20 cellular contexts compared by ENCODE assay signal in genomic region chr4:115790812-115791211, GRCh38.
DNase-seq lines count a peak whose midpoint lies in the region; ATAC-seq and TF ChIP-seq lines count a peak whose summit lies in the region.
"Had no signal": no experiment of that assay in that cellular context is flagged by ENCODE, and none has a peak within 500 bp of the region (broad histone marks: within the 10 kb centered on the region; RNA-seq: fewer than 3 reads in every experiment).

No MANE protein-coding gene starts in this region.

- ATAC-seq in HG02870 (IDR thresholded peaks at IDR 0.05; ENCODE audit: unreplicated experiment): no peak
- no peak for ATAC-seq in activated T-cell treated with anti-CD3 and anti-CD28 coated beads, Interleukin-2, amount 50 U/mL, for 72 hours (replicated peaks in 1 of 2)
- no peak for ATAC-seq in GM18870 (IDR thresholded peaks at IDR 0.05; ENCODE audit: unreplicated experiment)
- ATAC-seq: HCT116, HepG2 had no signal

- no peaks in the 10 kb centered on the region for H3K9me3 ChIP-seq in BE2C

- no peaks in the 10 kb centered on the region for H3K36me3 Mint-ChIP-seq in neural crest cell (ENCODE audit: low read depth)
- H3K36me3 Mint-ChIP-seq in activated T-cell treated with anti-CD3 and anti-CD28 coated beads, Interleukin-2, amount 50 U/mL, for 72 hours (ENCODE audit: insufficient read depth in 2 of 2): no peaks in the 10 kb centered on the region

- DNase-seq in BE2C: no peak
- DNase-seq in LHCN-M2 (ENCODE audit: low read depth): peak; percentile 1
- no peak for DNase-seq in neural crest cell (ENCODE audit: low read depth, low spot score)
- no peak for DNase-seq in activated T-cell treated with anti-CD3 and anti-CD28 coated beads, Interleukin-2, amount 50 U/mL, for 72 hours
- DNase-seq in hippocampal formation (lab: John Stamatoyannopoulos, UW): no peak
- DNase-seq: 8988T; MV-4-11; NCI-H1436 treated with DMSO at 0.1 percent for 48 hours; NCI-H2107; NCI-H226; NCI-H526 treated with DMSO at 0.1 percent for 48 hours; NK-92 treated with Interleukin-12 subunit alpha and Interleukin-12 subunit beta, amount 100 ng/mL, for 24 hours had no signal

- TF ChIP-seq CTCF in BE2C (IDR thresholded peaks at IDR 0.05; ENCODE audit: low read depth, low read length) (0 out of 2 replicates have a peak, but pooled peaks have one; percentile 18), VCaP (conservative IDR thresholded peaks at IDR 0.05) (peak; percentile 54), neural crest cell (conservative IDR thresholded peaks at IDR 0.05) (peak; percentile 32)

- no peaks in the 10 kb centered on the region for H3K4me1 ChIP-seq in BE2C
- H3K4me1 ChIP-seq: BLaER1 treated with 17β-estradiol and CSF1 and Interleukin-3, amounts not matched to agents 10 nM and 100 nM had no signal

- no peaks in the 10 kb centered on the region for H3K27me3 ChIP-seq in BE2C
- H3K27me3 ChIP-seq: BLaER1 treated with 17β-estradiol and CSF1 and Interleukin-3, amounts not matched to agents 10 nM and 100 nM had no signal

- no peak overlapping the region for H3K4me3 Mint-ChIP-seq in neural crest cell
- no peak overlapping the region for H3K4me3 Mint-ChIP-seq in activated T-cell treated with anti-CD3 and anti-CD28 coated beads, Interleukin-2, amount 50 U/mL, for 72 hours
- H3K4me3 Mint-ChIP-seq: T-helper 1 cell treated with Interleukin-12 subunit alpha and Interleukin-12 subunit beta and Interleukin-4 antibody, amounts not matched to agents 30 μg/mL and 1 μg/mL, for 36 hours had no signal

- peaks cover 7% of the 10 kb centered on the region for H3K9me3 Mint-ChIP-seq in neural crest cell
- peaks cover 0 to 10% of the 10 kb centered on the region in 2 donors for H3K9me3 Mint-ChIP-seq in activated T-cell treated with anti-CD3 and anti-CD28 coated beads, Interleukin-2, amount 50 U/mL, for 72 hours
- H3K9me3 Mint-ChIP-seq: T-helper 1 cell treated with Interleukin-12 subunit alpha and Interleukin-12 subunit beta and Interleukin-4 antibody, amounts not matched to agents 30 μg/mL and 1 μg/mL, for 36 hours had no signal

- H3K27ac Mint-ChIP-seq in neural crest cell (ENCODE audit: unreplicated experiment): no peak overlapping the region
- H3K27ac Mint-ChIP-seq in activated T-cell treated with anti-CD3 and anti-CD28 coated beads, Interleukin-2, amount 50 U/mL, for 72 hours: no peak overlapping the region
- H3K27ac Mint-ChIP-seq: T-helper 1 cell treated with Interleukin-12 subunit alpha and Interleukin-12 subunit beta and Interleukin-4 antibody, amounts not matched to agents 30 μg/mL and 1 μg/mL, for 36 hours had no signal

- no peaks in the 10 kb centered on the region for H3K36me3 ChIP-seq in BE2C
- H3K36me3 ChIP-seq: BLaER1 treated with 17β-estradiol and CSF1 and Interleukin-3, amounts not matched to agents 10 nM and 100 nM had no signal

- no peaks in the 10 kb centered on the region for H3K27me3 Mint-ChIP-seq in neural crest cell (ENCODE audit: low read depth)
- no peaks in the 10 kb centered on the region for H3K27me3 Mint-ChIP-seq in activated T-cell treated with anti-CD3 and anti-CD28 coated beads, Interleukin-2, amount 50 U/mL, for 72 hours (ENCODE audit: low read depth)

- H3K4me3 ChIP-seq in BE2C (ENCODE audit: low read depth, low read length): no peak overlapping the region
- H3K4me3 ChIP-seq: BLaER1 treated with 17β-estradiol and CSF1 and Interleukin-3, amounts not matched to agents 10 nM and 100 nM; SK-N-MC had no signal

- no peaks in the 10 kb centered on the region for H3K4me1 Mint-ChIP-seq in neural crest cell
- H3K4me1 Mint-ChIP-seq in activated T-cell treated with anti-CD3 and anti-CD28 coated beads, Interleukin-2, amount 50 U/mL, for 72 hours (ENCODE audit: low read depth): no peaks in the 10 kb centered on the region

- no peak overlapping the region for H3K27ac ChIP-seq in VCaP
- H3K27ac ChIP-seq: BLaER1 treated with 17β-estradiol and CSF1 and Interleukin-3, amounts not matched to agents 10 nM and 100 nM; SK-N-MC had no signal
